In the genomic region with DNA sequence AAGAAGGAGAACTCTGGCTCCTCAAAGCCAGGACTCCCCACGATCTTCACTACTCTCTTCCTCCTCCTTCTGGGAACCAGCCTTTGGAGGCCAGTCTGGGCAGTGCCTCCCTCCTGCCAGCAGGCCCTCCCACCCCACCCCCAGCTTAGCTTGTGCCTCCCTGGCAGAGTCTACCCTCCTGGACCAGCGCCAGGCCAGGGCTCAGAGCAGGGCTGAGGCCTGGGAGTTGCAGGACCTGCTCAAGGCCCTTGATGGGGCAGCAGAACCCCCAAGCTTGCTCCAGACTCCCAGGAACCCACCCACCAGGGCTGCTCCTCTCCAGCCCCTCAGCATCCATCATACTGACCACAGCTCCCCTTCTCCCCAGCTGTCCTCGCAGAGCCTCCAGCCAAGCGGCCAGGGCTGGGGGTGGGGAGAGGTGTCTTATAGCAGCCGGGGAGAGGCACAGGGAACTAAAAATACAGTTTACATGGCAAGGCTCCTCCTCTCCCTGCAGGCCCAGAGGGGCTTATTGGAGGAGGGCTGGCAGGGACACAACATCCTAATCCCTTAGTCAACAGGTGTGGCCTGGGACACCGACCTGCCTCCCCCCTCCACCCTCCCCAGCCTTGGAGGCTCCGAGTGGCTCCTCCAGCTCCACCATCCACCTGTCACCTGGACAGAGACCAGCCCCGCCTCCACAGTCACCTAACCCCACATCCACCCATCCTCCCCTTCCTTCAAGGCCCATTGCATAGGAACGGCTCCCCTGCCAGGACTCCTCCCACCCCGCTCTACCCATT, we compare ENCODE assay signal across 1 cellular context.
TF ChIP-seq lines count a peak whose summit lies in the region.

No MANE protein-coding gene starts in this region.

TF ChIP-seq in HCT116, 20 proteins besides CTCF, POLR2A, EP300 and RAD21:
- TF ChIP-seq JUND (IDR thresholded peaks at IDR 0.05) (no peak), ZNF274 (IDR thresholded peaks at IDR 0.05; ENCODE audit: low read depth, low read length) (no peak), ATF3 (IDR thresholded peaks at IDR 0.05) (no peak)
